16 cellular contexts compared by ENCODE assay signal in the genomic region with DNA sequence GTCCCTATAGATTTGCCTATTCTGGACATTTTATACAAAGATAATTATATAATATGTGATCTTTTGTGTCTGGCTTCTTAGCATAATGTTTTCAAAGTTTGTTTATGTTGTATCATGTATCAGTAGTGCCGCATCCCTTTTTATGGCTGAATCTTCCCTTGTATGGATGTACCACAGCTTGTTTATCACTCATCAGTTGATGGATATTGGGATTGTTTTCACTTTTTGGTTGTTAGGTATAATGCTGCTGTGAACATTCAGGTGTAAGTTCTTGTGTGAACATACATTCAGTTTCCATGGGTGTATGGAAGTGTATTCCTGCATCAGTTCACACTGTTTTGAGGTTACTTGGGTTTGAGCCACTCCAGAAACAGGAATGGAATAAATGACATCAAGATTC. TPM values are rescaled to one million over a fixed set of nuclear protein-coding genes. Genes with fewer than 3 reads are reported as not detected.
A peak's percentile ranks its signal among the peaks of the same experiment; 100 is the strongest.
DNase-seq lines count a peak whose midpoint lies in the region; ATAC-seq and TF ChIP-seq lines count a peak whose summit lies in the region.
"Had no signal": no experiment of that assay in that cellular context is flagged by ENCODE, and none has a peak within 500 bp of the region (broad histone marks: within the 10 kb centered on the region; RNA-seq: fewer than 3 reads in every experiment).

No MANE protein-coding gene starts in this region.

- H3K36me3 Mint-ChIP-seq in CD4-positive, alpha-beta T cell (ENCODE audit: low read depth): peaks cover 22% of the 10 kb centered on the region
- peaks cover 18% of the 10 kb centered on the region for H3K36me3 Mint-ChIP-seq in HFFc6 (ENCODE audit: low read depth)

- dilution Hi-C loops in mammary epithelial cell (cut with HindIII; ENCODE audit: low sequenced_read_pairs): no loop called here

- H3K4me3 ChIP-seq in mammary epithelial cell (replicated peaks in 1 of 3; ENCODE audit: insufficient read depth in 1 of 3, low read depth in 2 of 3, low read length in 3 of 3): no peak overlapping the region
- H3K4me3 ChIP-seq: GM12878 had no signal

- in situ Hi-C loops in mammary epithelial cell (cut with MboI; ENCODE audit: low sequenced_read_pairs in 2 of 2): no loop called here

- ATAC-seq in CD4-positive, alpha-beta T cell (ENCODE audit: poor library complexity): no peak
- no peak for ATAC-seq in GM19452 (IDR thresholded peaks at IDR 0.05; ENCODE audit: unreplicated experiment)
- ATAC-seq: GM12878, HCT116 had no signal

- BruUV-seq in mammary epithelial cell (replicated peaks; lab: Mats Ljungman, UMichigan): no TSS peak

- peaks cover 2% of the 10 kb centered on the region for H3K36me3 ChIP-seq in mammary epithelial cell (ENCODE audit: insufficient read depth, low read length)

- H3K4me3 Mint-ChIP-seq in CD4-positive, alpha-beta T cell: no peak overlapping the region
- no peak overlapping the region for H3K4me3 Mint-ChIP-seq in HFFc6

- H3K4me1 Mint-ChIP-seq in CD4-positive, alpha-beta T cell (ENCODE audit: low read depth): peaks cover 69% of the 10 kb centered on the region
- H3K4me1 Mint-ChIP-seq in HFFc6 (ENCODE audit: low read depth): peaks cover 58% of the 10 kb centered on the region

- H2AFZ ChIP-seq in mammary epithelial cell (ENCODE audit: low read depth, low read length): no peak overlapping the region

- CTCF ChIA-PET in CD4-positive, alpha-beta T cell (lab: Charles Lee): no interaction called here
- CTCF ChIA-PET in mammary epithelial cell (lab: Charles Lee; ENCODE audit: low non-redundant PET): no interaction called here

- no peaks in the 10 kb centered on the region for H3K27me3 ChIP-seq in CD4-positive, alpha-beta T cell (ENCODE audit: control insufficient read depth, insufficient read depth, low read length)
- no peaks in the 10 kb centered on the region for H3K27me3 ChIP-seq in mammary epithelial cell (ENCODE audit: insufficient read depth, low read length)
- H3K27me3 ChIP-seq: BE2C had no signal

- TF ChIP-seq CTCF in CD4-positive, alpha-beta T cell (IDR thresholded peaks at IDR 0.05): no peak
- TF ChIP-seq CTCF in HFFc6 (IDR thresholded peaks at IDR 0.05): no peak
- TF ChIP-seq CTCF in mammary epithelial cell (conservative IDR thresholded peaks at IDR 0.05 in 1 of 2, IDR thresholded peaks at IDR 0.05 in 1 of 2; ENCODE audit: extremely low read depth in 1 of 2, insufficient read depth in 1 of 2, low read depth in 1 of 2, low read length in 2 of 2): no peak

- H3K27ac Mint-ChIP-seq in CD4-positive, alpha-beta T cell: peak overlapping the region; percentile 36
- 0 out of 2 replicates have a peak overlapping the region, but pooled peaks have one; percentile 6 for H3K27ac Mint-ChIP-seq in HFFc6

- no peaks in the 10 kb centered on the region for H3K9me3 ChIP-seq in CD4-positive, alpha-beta T cell (ENCODE audit: control insufficient read depth, low read length)
- no peaks in the 10 kb centered on the region for H3K9me3 ChIP-seq in mammary epithelial cell (replicated peaks; ENCODE audit: insufficient read depth, low read length)
- H3K9me3 ChIP-seq: BE2C had no signal

- H3K9me3 Mint-ChIP-seq in CD4-positive, alpha-beta T cell: no peaks in the 10 kb centered on the region
- H3K9me3 Mint-ChIP-seq in HFFc6: no peaks in the 10 kb centered on the region
- H3K9me3 Mint-ChIP-seq: CD4-positive, alpha-beta memory T cell had no signal

- peaks cover 10% of the 10 kb centered on the region for H3K4me1 ChIP-seq in mammary epithelial cell (ENCODE audit: insufficient read depth, low read length)
- H3K4me1 ChIP-seq: BE2C had no signal

- no peak overlapping the region for H3K9ac ChIP-seq in mammary epithelial cell (ENCODE audit: insufficient read depth, low read length)

- H3K79me2 ChIP-seq in mammary epithelial cell (ENCODE audit: insufficient read depth, low read length): peaks cover 90% of the 10 kb centered on the region

- H3K27me3 Mint-ChIP-seq in CD4-positive, alpha-beta T cell: no peaks in the 10 kb centered on the region
- no peaks in the 10 kb centered on the region for H3K27me3 Mint-ChIP-seq in HFFc6 (ENCODE audit: insufficient read depth)
- H3K27me3 Mint-ChIP-seq: CD4-positive, alpha-beta memory T cell had no signal

- intact Hi-C loops in CD4-positive, alpha-beta T cell (cut with DNase I, micrococcal nuclease): loop anchor here in 1 of 2 experiments (10.0 kb wide), 1 partner anchor 1701 kb away; the partner anchor contains the start of gene CHMP4B
- intact Hi-C loops in mammary epithelial cell (cut with micrococcal nuclease): no loop called here

- no peak overlapping the region for H3K4me2 ChIP-seq in mammary epithelial cell (ENCODE audit: insufficient read depth, low read depth, low read length)

- WGBS in mammary epithelial cell (ENCODE audit: low coverage, missing lambda C conversion rate): 100% methylated on average over 1 of the region's 1 CpG

- POLR2A ChIA-PET in CD4-positive, alpha-beta T cell (lab: Charles Lee): no interaction called here

- no peaks in the 10 kb centered on the region for H4K20me1 ChIP-seq in mammary epithelial cell (ENCODE audit: insufficient read depth, low read length)

- DNase-seq in CD4-positive, alpha-beta T cell: no peak
- DNase-seq in HFFc6 (no peak), islet precursor cell (peak; percentile 5), mammary epithelial cell (no peak), DMS79 (lab: John Stamatoyannopoulos, UW) (no peak)
- DNase-seq: ACHN; BE2C; Calu3; CD4-positive, alpha-beta memory T cell; DND-41; GOT3; H7; KG1 had no signal

- no peak overlapping the region for H3K27ac ChIP-seq in CD4-positive, alpha-beta T cell (ENCODE audit: low read depth, low read length)
- H3K27ac ChIP-seq in mammary epithelial cell (ENCODE audit: insufficient read depth, low read depth, low read length): no peak overlapping the region

RNA-seq across cellular contexts. Expression of gene TM9SF4, which starts 4.3 kb away (rescaled TPM):
- total RNA-seq in CD4-positive, alpha-beta T cell: 10 to 100 TPM; 22.4 to 24.5 TPM
- 10 to 100 TPM; 54.8 to 73.9 (median 60.7) TPM for total RNA-seq in HFFc6 (2021; fragmentation: NEBNext Ultra II Directional; extraction: Animal tissue kit (Norgen Biotek cat#: 25700))
- total RNA-seq in mammary epithelial cell: 10 to 100 TPM; 51.5 to 53.3 TPM
- polyA plus RNA-seq in mammary epithelial cell: 58.2 TPM
- 65.7 TPM for polyA minus RNA-seq in mammary epithelial cell
